Comparison of ENCODE assay signal across 19 cellular contexts in genomic region chr9:93245437-93245970, GRCh38.
DNase-seq lines count a peak whose midpoint lies in the region; ATAC-seq and TF ChIP-seq lines count a peak whose summit lies in the region.
"Had no signal": no experiment of that assay in that cellular context is flagged by ENCODE, and none has a peak within 500 bp of the region (broad histone marks: within the 10 kb centered on the region; RNA-seq: fewer than 3 reads in every experiment).

No MANE protein-coding gene starts in this region.

- peaks cover 27% of the 10 kb centered on the region for H3K4me1 Mint-ChIP-seq in brain
- H3K4me1 Mint-ChIP-seq: CD14-positive monocyte had no signal

- H3K23ac ChIP-seq in trophoblast cell (ENCODE audit: low read length) = no peak overlapping the region

- no peak overlapping the region for H3K14ac ChIP-seq in trophoblast cell (ENCODE audit: low read length)

- TF ChIP-seq CTCF in brain (conservative IDR thresholded peaks at IDR 0.05) = no peak

- peak overlapping the region; percentile 70 to 99 (median 94) for H3K4me2 ChIP-seq in BLaER1 treated with 17β-estradiol and CSF1 and Interleukin-3, amounts not matched to agents 10 nM and 100 nM
- H3K4me2 ChIP-seq in trophoblast cell (ENCODE audit: low read length) = no peak overlapping the region
- H3K4me2 ChIP-seq: A549 had no signal

- H3K9me3 ChIP-seq in BLaER1 treated with 17β-estradiol and CSF1 and Interleukin-3, amounts not matched to agents 10 nM and 100 nM (replicated peaks in 1 of 11) = no peaks in the 10 kb centered on the region
- H3K9me3 ChIP-seq in trophoblast cell (ENCODE audit: insufficient read depth, low read depth, low read length) = no peaks in the 10 kb centered on the region
- H3K9me3 ChIP-seq: A549, HAP-1 had no signal

- H2BK12ac ChIP-seq in trophoblast cell (ENCODE audit: low read length) = no peak overlapping the region

- peak overlapping the region in 7 of 11 experiments; percentile 0 to 74 (median 57); a peak in 7 of 22 replicates for H3K27ac ChIP-seq in BLaER1 treated with 17β-estradiol and CSF1 and Interleukin-3, amounts not matched to agents 10 nM and 100 nM
- no peak overlapping the region for H3K27ac ChIP-seq in trophoblast cell (ENCODE audit: low read depth, low read length)
- H3K27ac ChIP-seq: A549, SK-N-MC had no signal

- DNase-seq in M059J (ENCODE audit: low read depth) = peak; percentile 16
- DNase-seq in trophoblast cell = peak; percentile 82 to 90
- no peak for DNase-seq in activated effector memory CD4-positive, alpha-beta T cell treated with Interleukin-2 at 50 U/mL for 16 hours
- DNase-seq: COR-L47, DMS53, KBM-7, NCI-H1092, NCI-H146, NCI-H2081, NCI-H748 treated with DMSO at 0.1 percent for 48 hours had no signal

- no peaks in the 10 kb centered on the region for H3K79me2 ChIP-seq in trophoblast cell (ENCODE audit: control insufficient read depth, insufficient read depth, low read length, poor library complexity)

- no peak overlapping the region for H2BK120ac ChIP-seq in trophoblast cell (ENCODE audit: insufficient read depth, low read length, poor library complexity)

- no peak overlapping the region for H4K12ac ChIP-seq in trophoblast cell (ENCODE audit: low read depth, low read length)

- H3K4ac ChIP-seq in trophoblast cell (ENCODE audit: low read depth, low read length) = no peak overlapping the region

- peaks cover 0 to 34% (median 0%) of the 10 kb centered on the region in 11 experiments; a peak in 4 of 22 replicates for H3K27me3 ChIP-seq in BLaER1 treated with 17β-estradiol and CSF1 and Interleukin-3, amounts not matched to agents 10 nM and 100 nM
- H3K27me3 ChIP-seq in trophoblast cell (ENCODE audit: insufficient read depth, low read length) = no peaks in the 10 kb centered on the region

- H4K20me1 ChIP-seq in BLaER1 treated with 17β-estradiol and CSF1 and Interleukin-3, amounts not matched to agents 10 nM and 100 nM = peaks cover 0 to 6% (median 0%) of the 10 kb centered on the region in 11 experiments; a peak in 1 of 22 replicates

- H3K27me3 Mint-ChIP-seq in brain = no peaks in the 10 kb centered on the region

- no peak overlapping the region for H3K18ac ChIP-seq in trophoblast cell (ENCODE audit: low read length)

- no peaks in the 10 kb centered on the region for H3K79me1 ChIP-seq in trophoblast cell (ENCODE audit: low read length)

- peak overlapping the region in 2 of 11 experiments; percentile 28 to 34; a peak in 1 of 22 replicates for H3K9ac ChIP-seq in BLaER1 treated with 17β-estradiol and CSF1 and Interleukin-3, amounts not matched to agents 10 nM and 100 nM
- H3K9ac ChIP-seq in trophoblast cell (ENCODE audit: low read length) = no peak overlapping the region

- peaks cover 0 to 2% (median 0%) of the 10 kb centered on the region in 5 experiments for H3K9me3 Mint-ChIP-seq in brain
- H3K9me3 Mint-ChIP-seq: CD14-positive monocyte had no signal

- H3K4me1 ChIP-seq in BLaER1 treated with 17β-estradiol and CSF1 and Interleukin-3, amounts not matched to agents 10 nM and 100 nM = peaks cover 15 to 50% (median 42%) of the 10 kb centered on the region in 10 experiments
- peaks cover 0 to 2% of the 10 kb centered on the region in 2 experiments for H3K4me1 ChIP-seq in trophoblast cell (ENCODE audit: control insufficient read depth in 1 of 2, insufficient read depth in 2 of 2, low read length in 2 of 2)
- H3K4me1 ChIP-seq: A549 had no signal

- H3K36me3 ChIP-seq in BLaER1 treated with 17β-estradiol and CSF1 and Interleukin-3, amounts not matched to agents 10 nM and 100 nM = 0 out of 22 replicates have a peak, but pooled peaks cover 0 to 6% (median 0%) of the 10 kb centered on the region in 11 experiments
- peaks cover 2 to 7% of the 10 kb centered on the region in 2 experiments for H3K36me3 ChIP-seq in trophoblast cell (ENCODE audit: control insufficient read depth in 1 of 2, insufficient read depth in 2 of 2, low read length in 2 of 2)

- peaks cover 28% of the 10 kb centered on the region for H3K36me3 Mint-ChIP-seq in brain
- H3K36me3 Mint-ChIP-seq: CD14-positive monocyte had no signal

- no peak overlapping the region for H3K4me3 ChIP-seq in BLaER1 treated with 17β-estradiol and CSF1 and Interleukin-3, amounts not matched to agents 10 nM and 100 nM
- no peak overlapping the region for H3K4me3 ChIP-seq in trophoblast cell (ENCODE audit: low read depth, low read length)
- H3K4me3 ChIP-seq: A549, HAP-1, SK-N-MC had no signal

- ATAC-seq in GM21447 (IDR thresholded peaks at IDR 0.05; ENCODE audit: unreplicated experiment) = no peak
- ATAC-seq in HG03469 (IDR thresholded peaks at IDR 0.05; ENCODE audit: unreplicated experiment) = no peak
- ATAC-seq in activated CD4-positive, CD25-positive, alpha-beta regulatory T cell treated with anti-CD3 and anti-CD28 coated beads, Interleukin-2, amount 50 U/mL, for 24 hours = no peak
- ATAC-seq: A549 had no signal

- no peak overlapping the region for H2BK5ac ChIP-seq in trophoblast cell (ENCODE audit: low read depth, low read length, poor library complexity)

- H2AFZ ChIP-seq in trophoblast cell (ENCODE audit: insufficient read depth, low read length, poor library complexity) = no peak overlapping the region

- H4K91ac ChIP-seq in trophoblast cell (ENCODE audit: low read depth, low read length) = no peak overlapping the region

- peak overlapping the region in 3 of 5 experiments; percentile 4 to 8 (median 7) for H3K27ac Mint-ChIP-seq in brain

- WGBS in trophoblast cell (ENCODE audit: extremely low coverage, insufficient coverage, insufficient read length) = no CpG with 5 or more reads among the region's 5 CpGs

- no peak overlapping the region for H4K8ac ChIP-seq in trophoblast cell (ENCODE audit: low read depth, low read length)

- no peak overlapping the region for H2AK5ac ChIP-seq in trophoblast cell (ENCODE audit: low read length)

- H3K4me3 Mint-ChIP-seq in brain = no peak overlapping the region
